ENCODE assay signal across 35 cellular contexts in genomic region chr6:11819486-11819885, GRCh38.
"Had no signal": no experiment of that assay in that cellular context is flagged by ENCODE, and none has a peak within 500 bp of the region (broad histone marks: within the 10 kb centered on the region; RNA-seq: fewer than 3 reads in every experiment).

No MANE protein-coding gene starts in this region.

- H3K4me3 ChIP-seq: MG63 had no signal

- H3K9me3 ChIP-seq: MG63 had no signal

- DNase-seq: Karpas-422, Kasumi-1, MG63, MM.1S, MV-4-11, NCI-H1048, NCI-H1092, NCI-H1092 treated with DMSO at 0.1 percent for 48 hours, NCI-H1105, NCI-H1105 treated with DMSO at 0.1 percent for 48 hours, NCI-H1417, NCI-H1417 treated with DMSO at 0.1 percent for 48 hours, NCI-H1436, NCI-H1436 treated with DMSO at 0.1 percent for 48 hours, NCI-H146, NCI-H1694, NCI-H1694 treated with DMSO at 0.1 percent for 48 hours, NCI-H187, NCI-H187 treated with DMSO at 0.1 percent for 48 hours, NCI-H1930, NCI-H2029, NCI-H2029 treated with DMSO at 0.1 percent for 48 hours, NCI-H2081, NCI-H2081 treated with DMSO at 0.1 percent for 48 hours, NCI-H2107, NCI-H2171, NCI-H2171 treated with DMSO at 0.1 percent for 48 hours, NCI-H2227 treated with DMSO at 0.1 percent for 48 hours, NCI-H226, NCI-H345, NCI-H446, NCI-H446 treated with DMSO at 0.1 percent for 48 hours, NCI-H510A, NCI-H510A treated with DMSO at 0.1 percent for 48 hours, NCI-H524 had no signal

- H3K36me3 ChIP-seq: MG63 had no signal

- H3K27me3 ChIP-seq: MG63 had no signal
